ENCODE assay signal across 20 cellular contexts in genomic region chr20:42484790-42485365, GRCh38.
DNase-seq lines count a peak whose midpoint lies in the region; ATAC-seq and TF ChIP-seq lines count a peak whose summit lies in the region.
"Had no signal": no experiment of that assay in that cellular context is flagged by ENCODE, and none has a peak within 500 bp of the region (broad histone marks: within the 10 kb centered on the region; RNA-seq: fewer than 3 reads in every experiment).

No MANE protein-coding gene starts in this region.

- no peaks in the 10 kb centered on the region for H3K36me3 ChIP-seq in lower lobe of right lung
- H3K36me3 ChIP-seq in skeletal muscle tissue (ENCODE audit: control insufficient read depth in 3 of 3, insufficient read depth in 3 of 3, low read length in 3 of 3): no peaks in the 10 kb centered on the region
- H3K36me3 ChIP-seq in GM23338 (ENCODE audit: insufficient read depth): peaks cover 10% of the 10 kb centered on the region; the same call in 1 of the 2 replicates
- no peaks in the 10 kb centered on the region for H3K36me3 ChIP-seq in endodermal cell (ENCODE audit: control insufficient read depth, insufficient read depth, low read length)
- H3K36me3 ChIP-seq: cardiac muscle cell had no signal

- no peaks in the 10 kb centered on the region for H3K9me2 ChIP-seq in GM23338 (ENCODE audit: insufficient read depth)
- H3K9me2 ChIP-seq: SK-N-SH had no signal

- H3F3A ChIP-seq in GM23338 (replicated peaks; ENCODE audit: low read depth): no peaks in the 10 kb centered on the region

- H3K27me3 ChIP-seq in lower lobe of right lung (ENCODE audit: low read depth) (no peaks in the 10 kb centered on the region), skeletal muscle tissue (ENCODE audit: control insufficient read depth in 3 of 3, insufficient read depth in 3 of 3, low read length in 3 of 3) (no peaks in the 10 kb centered on the region), GM23338 (ENCODE audit: insufficient read depth) (no peaks in the 10 kb centered on the region), endodermal cell (ENCODE audit: control insufficient read depth, insufficient read depth, low read length, poor library complexity, severe bottlenecking) (peaks cover 13% of the 10 kb centered on the region)
- H3K27me3 ChIP-seq: cardiac muscle cell, testis had no signal

- intact Hi-C loops in lower lobe of right lung (cut with DNase I): no loop called here

- 39 to 73% (median 44%) methylated on average over 5 of the region's 5 CpGs for WGBS in adipose tissue, 3 donors
- 83 to 90% methylated on average over 3 to 5 of the region's 5 CpGs for WGBS in endodermal cell (ENCODE audit: insufficient coverage in 1 of 2, insufficient read length in 1 of 2), 2 experiments

- H3K4me3 Mint-ChIP-seq in GM23338 (no peak overlapping the region), endodermal cell (no peak overlapping the region)
- H3K4me3 Mint-ChIP-seq: activated CD4-positive, alpha-beta memory T cell treated with anti-CD3 and anti-CD28 coated beads for 36 hours; CD4-positive, CD25-positive, alpha-beta regulatory T cell; T-helper 2 cell treated with Interferon-gamma antibody and Interleukin-4, amounts not matched to agents 5 μg/mL and 100 μg/mL, for 36 hours; WTC11 had no signal

- H3K4me1 Mint-ChIP-seq in GM23338 (no peaks in the 10 kb centered on the region), endodermal cell (no peaks in the 10 kb centered on the region)
- H3K4me1 Mint-ChIP-seq: CD4-positive, CD25-positive, alpha-beta regulatory T cell had no signal

- no peaks in the 10 kb centered on the region for H3K79me2 ChIP-seq in GM23338 (replicated peaks; ENCODE audit: insufficient read depth)

- no peak for TF ChIP-seq CTCF in lower lobe of right lung (IDR thresholded peaks at IDR 0.05)
- no peak for TF ChIP-seq CTCF in GM23338 (conservative IDR thresholded peaks at IDR 0.05; ENCODE audit: low read depth in 2 of 2)
- TF ChIP-seq CTCF in endodermal cell (conservative IDR thresholded peaks at IDR 0.05): no peak

- ATAC-seq in lower lobe of right lung (peak in 1 of 2 donors; percentile 27), GM23338 (no peak), GM19324 (IDR thresholded peaks at IDR 0.05; ENCODE audit: low FRiP score, unreplicated experiment) (no peak), HG02852 (IDR thresholded peaks at IDR 0.05; ENCODE audit: unreplicated experiment) (no peak)
- ATAC-seq: WTC11 had no signal

- H3K4me3 ChIP-seq in lower lobe of right lung (no peak overlapping the region), skeletal muscle tissue (ENCODE audit: low read length in 3 of 3) (no peak overlapping the region), GM23338 (no peak overlapping the region), endodermal cell (ENCODE audit: low read length) (no peak overlapping the region)
- H3K4me3 ChIP-seq: cardiac muscle cell, testis had no signal

- H3K27ac ChIP-seq in adipose tissue (ENCODE audit: low read depth, low read length) (peak overlapping the region; percentile 59), lower lobe of right lung (peak overlapping the region; percentile 41), skeletal muscle tissue (ENCODE audit: low read depth, low read length) (peak overlapping the region; percentile 70), GM23338 (ENCODE audit: low read depth) (no peak overlapping the region), endodermal cell (ENCODE audit: low read depth, low read length) (no peak overlapping the region)
- H3K27ac ChIP-seq: cardiac muscle cell, testis had no signal

- H3K27me3 Mint-ChIP-seq in GM23338 (ENCODE audit: insufficient read depth, low read depth, poor library complexity) (peaks cover 3% of the 10 kb centered on the region), endodermal cell (ENCODE audit: insufficient read depth) (peaks cover 9% of the 10 kb centered on the region)
- H3K27me3 Mint-ChIP-seq: activated CD4-positive, alpha-beta memory T cell treated with anti-CD3 and anti-CD28 coated beads for 36 hours; CD4-positive, CD25-positive, alpha-beta regulatory T cell had no signal

- H3K36me3 Mint-ChIP-seq in GM23338 (ENCODE audit: low read depth) (peaks cover 42% of the 10 kb centered on the region), endodermal cell (ENCODE audit: low read depth) (no peaks in the 10 kb centered on the region)
- H3K36me3 Mint-ChIP-seq: activated CD4-positive, alpha-beta memory T cell treated with anti-CD3 and anti-CD28 coated beads for 36 hours; CD4-positive, CD25-positive, alpha-beta regulatory T cell; WTC11 had no signal

- H3K4me1 ChIP-seq in lower lobe of right lung (peaks cover 15% of the 10 kb centered on the region), skeletal muscle tissue (ENCODE audit: control insufficient read depth in 3 of 3, insufficient read depth in 3 of 3, low read length in 3 of 3) (peaks cover 3 to 6% (median 5%) of the 10 kb centered on the region in 3 donors), GM23338 (ENCODE audit: insufficient read depth) (no peaks in the 10 kb centered on the region), endodermal cell (ENCODE audit: control insufficient read depth, insufficient read depth, low read length) (no peaks in the 10 kb centered on the region)

- no peaks in the 10 kb centered on the region for H4K20me1 ChIP-seq in GM23338 (replicated peaks; ENCODE audit: insufficient read depth)

- peak; percentile 71 for DNase-seq in CD1c-positive myeloid dendritic cell (ENCODE audit: extremely low spot score)
- DNase-seq in lower lobe of right lung: no peak
- no peak for DNase-seq in GM23338 (ENCODE audit: low spot score)
- no peak for DNase-seq in endodermal cell
- DNase-seq: ACHN; activated CD4-positive, alpha-beta memory T cell treated with anti-CD3 and anti-CD28 coated beads for 36 hours; amniotic stem cell; CD4-positive, CD25-positive, alpha-beta regulatory T cell; erythroblast; NCI-H187 treated with DMSO at 0.1 percent for 48 hours; SK-N-SH; stimulated activated CD4-positive, alpha-beta T cell treated with anti-CD3 and anti-CD28 coated beads, Interleukin-15, amount 100 ng/mL, for 24 hours; testis had no signal

- H3K27ac Mint-ChIP-seq in GM23338: no peak overlapping the region
- no peak overlapping the region for H3K27ac Mint-ChIP-seq in endodermal cell
- H3K27ac Mint-ChIP-seq: activated CD4-positive, alpha-beta memory T cell treated with anti-CD3 and anti-CD28 coated beads for 36 hours; CD4-positive, CD25-positive, alpha-beta regulatory T cell; T-helper 2 cell treated with Interferon-gamma antibody and Interleukin-4, amounts not matched to agents 5 μg/mL and 100 μg/mL, for 36 hours; WTC11 had no signal

- no peaks in the 10 kb centered on the region for H3K9me3 ChIP-seq in lower lobe of right lung
- H3K9me3 ChIP-seq in skeletal muscle tissue (ENCODE audit: control insufficient read depth in 3 of 3, low read length in 3 of 3): no peaks in the 10 kb centered on the region
- no peaks in the 10 kb centered on the region for H3K9me3 ChIP-seq in endodermal cell (ENCODE audit: control insufficient read depth, low read length)
- H3K9me3 ChIP-seq: SK-N-SH, testis had no signal

- H3K9me3 Mint-ChIP-seq in GM23338 (peaks cover 100% of the 10 kb centered on the region), endodermal cell (no peaks in the 10 kb centered on the region)
- H3K9me3 Mint-ChIP-seq: T-helper 2 cell treated with Interferon-gamma antibody and Interleukin-4, amounts not matched to agents 5 μg/mL and 100 μg/mL, for 36 hours had no signal

- no peak overlapping the region for H2AFZ ChIP-seq in GM23338

- no peak overlapping the region for H3K4me2 ChIP-seq in GM23338
- H3K4me2 ChIP-seq: SK-N-SH had no signal

- H3K9ac ChIP-seq in skeletal muscle tissue (ENCODE audit: low read depth in 1 of 3, low read length in 3 of 3) (no peak overlapping the region), endodermal cell (ENCODE audit: extremely low read depth, low read length, poor library complexity, severe bottlenecking) (no peak overlapping the region)
- H3K9ac ChIP-seq: SK-N-SH had no signal

TF ChIP-seq in GM23338, 12 proteins besides CTCF, POLR2A, EP300 and RAD21 (continues in another document):
- TF ChIP-seq STAT1 (IDR thresholded peaks at IDR 0.05; ENCODE audit: unreplicated experiment): no peak
- no peak for TF ChIP-seq POLR2AphosphoS5 (IDR thresholded peaks at IDR 0.05; ENCODE audit: low read depth)

Comparison
In these comparisons a context has a peak if more than half of its experiments do, and no peak if none do; other contexts are left out.
1. H3K27ac ChIP-seq: peak in adipose tissue (single experiment), lower lobe of right lung (single experiment) and skeletal muscle tissue (single experiment); none in GM23338 (single experiment) and endodermal cell (single experiment).